ENCODE assay signal across 1 cellular context in genomic region chr6:74534485-74535211, GRCh38.
TF ChIP-seq lines count a peak whose summit lies in the region.

No MANE protein-coding gene starts in this region.

TF ChIP-seq in HepG2, 621 proteins besides CTCF, POLR2A, EP300 and RAD21 (continued from another document and continues in another):
- TF ChIP-seq SIX1 (CRISPR knock-in tag; IDR thresholded peaks at IDR 0.05; ENCODE audit: borderline replicate concordance), result peak; percentile 98
- TF ChIP-seq ZNF280D (CRISPR knock-in tag; IDR thresholded peaks at IDR 0.05), result no peak
- TF ChIP-seq HDAC6 (IDR thresholded peaks at IDR 0.05; ENCODE audit: low read depth, low read length), result no peak
- TF ChIP-seq SNAPC2 (CRISPR knock-in tag; IDR thresholded peaks at IDR 0.05), result 0 out of 2 replicates have a peak, but pooled peaks have one; percentile 43
- no peak for TF ChIP-seq HNRNPUL1 (IDR thresholded peaks at IDR 0.05; ENCODE audit: low read depth, low read length)
- TF ChIP-seq POLR2AphosphoS2 (IDR thresholded peaks at IDR 0.05; ENCODE audit: low read depth, low read length), result no peak
- no peak for TF ChIP-seq ATF6 (CRISPR knock-in tag; conservative IDR thresholded peaks at IDR 0.05)
- TF ChIP-seq SNAI1 (CRISPR knock-in tag; IDR thresholded peaks at IDR 0.05; ENCODE audit: borderline replicate concordance), result no peak
- TF ChIP-seq ZFP36L2 (CRISPR knock-in tag; IDR thresholded peaks at IDR 0.05), result no peak
- TF ChIP-seq ZNF451 (CRISPR knock-in tag; IDR thresholded peaks at IDR 0.05), result no peak
- no peak for TF ChIP-seq ZNF513 (CRISPR knock-in tag; conservative IDR thresholded peaks at IDR 0.05)
- TF ChIP-seq ZNF441 (CRISPR knock-in tag; IDR thresholded peaks at IDR 0.05; ENCODE audit: borderline replicate concordance), result no peak
- TF ChIP-seq TOE1 (CRISPR knock-in tag; IDR thresholded peaks at IDR 0.05), result no peak
- no peak for TF ChIP-seq ZMAT5 (CRISPR knock-in tag; IDR thresholded peaks at IDR 0.05; ENCODE audit: borderline replicate concordance, low read depth)
- 0 out of 2 replicates have a peak, but pooled peaks have one; percentile 29 for TF ChIP-seq ATF1 (CRISPR knock-in tag; IDR thresholded peaks at IDR 0.05)
- TF ChIP-seq HNRNPL (IDR thresholded peaks at IDR 0.05; ENCODE audit: low read depth, low read length), result no peak
- peak in 1 of 2 experiments; percentile 63; a peak in 2 of 4 replicates for TF ChIP-seq ATF4 (CRISPR knock-in tag; IDR thresholded peaks at IDR 0.05)
- peak; percentile 30; the same call in 1 of the 2 replicates for TF ChIP-seq GATA4 (IDR thresholded peaks at IDR 0.05; ENCODE audit: borderline replicate concordance, low read depth)
- no peak for TF ChIP-seq GTF2F1 (IDR thresholded peaks at IDR 0.05; ENCODE audit: low read length)
- no peak for TF ChIP-seq CREB3 (CRISPR knock-in tag; IDR thresholded peaks at IDR 0.05)
- no peak for TF ChIP-seq ZNF569 (CRISPR knock-in tag; IDR thresholded peaks at IDR 0.05; ENCODE audit: borderline replicate concordance)
- no peak for TF ChIP-seq ZBTB4 (CRISPR knock-in tag; IDR thresholded peaks at IDR 0.05; ENCODE audit: borderline replicate concordance)
- peak; percentile 11; the same call in 1 of the 2 replicates for TF ChIP-seq STAG1 (CRISPR knock-in tag; IDR thresholded peaks at IDR 0.05)
- peak; percentile 64; the same call in 1 of the 2 replicates for TF ChIP-seq SKIL (CRISPR knock-in tag; IDR thresholded peaks at IDR 0.05; ENCODE audit: borderline replicate concordance)
- no peak for TF ChIP-seq ZNF747 (CRISPR knock-in tag; IDR thresholded peaks at IDR 0.05; ENCODE audit: borderline replicate concordance)
- no peak for TF ChIP-seq KDM2A (CRISPR knock-in tag; IDR thresholded peaks at IDR 0.05; ENCODE audit: borderline replicate concordance, low read depth)
- peak; percentile 100 for TF ChIP-seq FOXA3 (CRISPR knock-in tag; IDR thresholded peaks at IDR 0.05)
- TF ChIP-seq AHR (CRISPR knock-in tag; IDR thresholded peaks at IDR 0.05), result no peak
- TF ChIP-seq ZBTB44 (CRISPR knock-in tag; IDR thresholded peaks at IDR 0.05), result no peak
- TF ChIP-seq MED1 (CRISPR knock-in tag; IDR thresholded peaks at IDR 0.05), result peak; percentile 81
- no peak for TF ChIP-seq MTF2 (CRISPR knock-in tag; IDR thresholded peaks at IDR 0.05; ENCODE audit: borderline replicate concordance)
- peak; percentile 68; the same call in 1 of the 2 replicates for TF ChIP-seq FOXP1 (IDR thresholded peaks at IDR 0.05)
- TF ChIP-seq FOXP1 (CRISPR knock-in tag; IDR thresholded peaks at IDR 0.05), result peak; percentile 95
- TF ChIP-seq ZNF510 (CRISPR knock-in tag; IDR thresholded peaks at IDR 0.05; ENCODE audit: low read depth), result no peak
- peak; percentile 73 for TF ChIP-seq PITX1 (CRISPR knock-in tag; IDR thresholded peaks at IDR 0.05)
- peak; percentile 82; the same call in 1 of the 2 replicates for TF ChIP-seq SALL1 (CRISPR knock-in tag; IDR thresholded peaks at IDR 0.05)
- no peak for TF ChIP-seq SSRP1 (CRISPR knock-in tag; IDR thresholded peaks at IDR 0.05)
- TF ChIP-seq MXD4 (CRISPR knock-in tag; IDR thresholded peaks at IDR 0.05), result no peak
- TF ChIP-seq MAX (IDR thresholded peaks at IDR 0.05), result peak; percentile 69
- peak; percentile 93 for TF ChIP-seq ZNF331 (CRISPR knock-in tag; IDR thresholded peaks at IDR 0.05)
- no peak for TF ChIP-seq PBX3 (CRISPR knock-in tag; IDR thresholded peaks at IDR 0.05; ENCODE audit: borderline replicate concordance)
- TF ChIP-seq MED8 (CRISPR knock-in tag; IDR thresholded peaks at IDR 0.05; ENCODE audit: insufficient replicate concordance), result no peak
- TF ChIP-seq GMEB2 (CRISPR knock-in tag; IDR thresholded peaks at IDR 0.05; ENCODE audit: low read depth), result no peak
- no peak for TF ChIP-seq ZNF138 (CRISPR knock-in tag; IDR thresholded peaks at IDR 0.05; ENCODE audit: low read depth)
- TF ChIP-seq ZNF629 (CRISPR knock-in tag; conservative IDR thresholded peaks at IDR 0.05), result no peak
- TF ChIP-seq TCF7L2 (IDR thresholded peaks at IDR 0.05; ENCODE audit: low read depth, low read length), result no peak
